Comparison of ENCODE assay signal across 9 cellular contexts in the genomic region with DNA sequence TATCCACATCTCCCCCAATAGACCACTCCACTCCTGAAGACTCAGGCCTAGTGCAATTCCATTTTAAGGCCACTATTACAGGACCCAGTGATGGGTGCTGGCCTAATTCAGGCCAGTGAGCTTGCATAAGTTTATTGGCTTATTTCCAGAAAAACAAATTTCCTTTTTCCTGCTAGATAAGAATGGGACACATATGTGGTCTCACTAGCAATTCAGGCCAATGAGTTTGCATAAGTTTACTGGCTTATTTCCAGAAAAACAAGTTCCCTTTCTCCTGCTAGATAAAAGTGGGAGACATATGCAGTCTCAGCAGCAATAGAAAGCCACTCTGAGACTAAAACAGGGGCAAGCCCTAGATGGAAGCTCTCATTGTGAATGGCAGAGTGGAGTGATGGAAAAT. TPM values are rescaled to one million over a fixed set of nuclear protein-coding genes. Genes with fewer than 3 reads are reported as not detected.
DNase-seq lines count a peak whose midpoint lies in the region; ATAC-seq, FAIRE-seq and TF ChIP-seq lines count a peak whose summit lies in the region.
"Had no signal": no experiment of that assay in that cellular context is flagged by ENCODE, and none has a peak within 500 bp of the region (broad histone marks: within the 10 kb centered on the region; RNA-seq: fewer than 3 reads in every experiment).

No MANE protein-coding gene starts in this region.

- DNase-seq in NCI-H1048 (lab: John Stamatoyannopoulos, UW), result peak; percentile 14
- peak; percentile 89 to 97 for DNase-seq in cardiac fibroblast (ENCODE audit: low read depth in 2 of 2)
- DNase-seq in kidney, result no peak
- no peak for DNase-seq in transverse colon
- no peak for DNase-seq in NCI-H1436 treated with DMSO at 0.1 percent for 48 hours (lab: John Stamatoyannopoulos, UW)
- DNase-seq in OCI-LY7 (ENCODE audit: low spot score), result no peak
- DNase-seq: activated T-cell treated with anti-CD3 and anti-CD28 coated beads, Interleukin-2, amount 50 U/mL, for 24 hours; NCI-H1930 had no signal

- H3K36me3 ChIP-seq in kidney (ENCODE audit: control insufficient read depth in 1 of 2, insufficient read depth in 2 of 2, low read length in 2 of 2), result no peaks in the 10 kb centered on the region
- no peaks in the 10 kb centered on the region for H3K36me3 ChIP-seq in transverse colon
- H3K36me3 ChIP-seq in OCI-LY7 (ENCODE audit: insufficient read depth, low read length), result no peaks in the 10 kb centered on the region

- H2AFZ ChIP-seq in OCI-LY7 (ENCODE audit: low read length), result no peak overlapping the region

- CTCF ChIA-PET in OCI-LY7 (lab: Charles Lee; ENCODE audit: unreplicated experiment), result no interaction called here

- H3K9me3 ChIP-seq in kidney (ENCODE audit: control insufficient read depth in 1 of 2, low read length in 2 of 2), result no peaks in the 10 kb centered on the region
- no peaks in the 10 kb centered on the region for H3K9me3 ChIP-seq in transverse colon
- H3K9me3 ChIP-seq in OCI-LY7 (ENCODE audit: low read length), result no peaks in the 10 kb centered on the region

- in situ Hi-C loops in transverse colon (cut with MboI; ENCODE audit: low pct_ligation_motif_present in 1 of 4, low pct_unique_long_range_greater_than_20kb in 1 of 4, low sequenced_read_pairs in 3 of 4), result loop anchor here in 1 of 4 donors (10.0 kb wide), 1 partner anchor 572 kb away; no protein-coding TSS in a partner anchor

- H3K79me2 ChIP-seq in OCI-LY7 (ENCODE audit: insufficient read depth, low read depth, low read length), result no peaks in the 10 kb centered on the region

- ATAC-seq in HG03280 (IDR thresholded peaks at IDR 0.05; ENCODE audit: unreplicated experiment), result no peak

- H3K4me3 ChIP-seq in cardiac fibroblast (replicated peaks in 1 of 2; ENCODE audit: low read depth in 2 of 2, low read length in 2 of 2) (no peak overlapping the region), kidney (ENCODE audit: low read length in 2 of 2) (no peak overlapping the region), transverse colon (no peak overlapping the region), OCI-LY7 (ENCODE audit: low read depth, low read length, poor library complexity, severe bottlenecking) (no peak overlapping the region)

- H3K27ac ChIP-seq in kidney (ENCODE audit: low read depth in 2 of 2, low read length in 2 of 2) (peak overlapping the region; percentile 26 to 75), transverse colon (peak overlapping the region; percentile 69 to 81 (median 74)), OCI-LY7 (ENCODE audit: low read depth, low read length, poor library complexity, severe bottlenecking) (no peak overlapping the region)

- H3K27me3 ChIP-seq in transverse colon, result no peaks in the 10 kb centered on the region

- no peak for TF ChIP-seq EP300 in transverse colon (IDR thresholded peaks at IDR 0.05; ENCODE audit: low read depth)

- H3K4me2 ChIP-seq in OCI-LY7 (ENCODE audit: low read length), result no peak overlapping the region

- no peak for FAIRE-seq in kidney (lab: Jason Lieb, UNC)

- POLR2A ChIA-PET in OCI-LY7 (lab: Charles Lee), result interaction anchor here (0.6 to 0.9 kb wide), 2 partner anchors 50 to 126 kb away, joined by 3 to 4 read pairs; no protein-coding TSS in a partner anchor

- H3K9ac ChIP-seq in kidney (ENCODE audit: low read length in 2 of 2), result no peak overlapping the region

- BruUV-seq in OCI-LY7 (replicated peaks; lab: Mats Ljungman, UMichigan), result no TSS peak

- H4K20me1 ChIP-seq in OCI-LY7 (ENCODE audit: insufficient read depth, low read length), result no peaks in the 10 kb centered on the region

- H3K4me1 ChIP-seq in kidney (ENCODE audit: control insufficient read depth in 1 of 2, insufficient read depth in 1 of 2, low read depth in 1 of 2, low read length in 2 of 2), result peaks cover 23 to 39% of the 10 kb centered on the region in 2 donors
- H3K4me1 ChIP-seq in transverse colon, result peaks cover 14 to 58% (median 39%) of the 10 kb centered on the region in 4 donors
- H3K4me1 ChIP-seq in OCI-LY7 (ENCODE audit: insufficient read depth, low read length, poor library complexity, severe bottlenecking), result peaks cover 8% of the 10 kb centered on the region

- H3K9me2 ChIP-seq in OCI-LY7 (ENCODE audit: insufficient read depth, low read length), result no peaks in the 10 kb centered on the region

- intact Hi-C loops in kidney (cut with DNase I) (no loop called here), transverse colon (cut with DNase I; ENCODE audit: low total_unique reads) (no loop called here), OCI-LY7 (cut with micrococcal nuclease; ENCODE audit: unreplicated experiment) (no loop called here)

- no peak for TF ChIP-seq CTCF in cardiac fibroblast (IDR thresholded peaks at IDR 0.05; ENCODE audit: low read depth, low read length)
- TF ChIP-seq CTCF in kidney (IDR thresholded peaks at IDR 0.05; ENCODE audit: borderline replicate concordance, extremely low read depth, insufficient read depth), result no peak
- TF ChIP-seq CTCF in transverse colon (IDR thresholded peaks at IDR 0.05), result no peak
- TF ChIP-seq CTCF in OCI-LY7 (conservative IDR thresholded peaks at IDR 0.05; ENCODE audit: low read length), result no peak

- TF ChIP-seq POLR2A in transverse colon (IDR thresholded peaks at IDR 0.05), result no peak

RNA-seq across cellular contexts. Expression of a gene that starts 22.4 kb away (rescaled TPM):
- total RNA-seq in kidney, result 14.4 TPM
- 80.9 TPM for polyA plus RNA-seq in kidney (ENCODE audit: insufficient read depth, low read depth, low replicate concordance)
- total RNA-seq in transverse colon, result 100 to 1,000 TPM in 3 of 4 donors, 10 to 100 TPM in 1; 51.9 to 235 (median 157) TPM
- 4.9 and 5.9 TPM in 2 replicates for total RNA-seq in OCI-LY7 (2014; rRNA removed; shearing (Covaris generic))
- 0.20 and 0.46 TPM in 2 replicates for total RNA-seq in OCI-LY7 (2022)

RNA-seq across cellular contexts. Expression of a gene that starts 33.2 kb away (rescaled TPM):
- total RNA-seq in kidney (55.4 TPM), transverse colon (10 to 100 TPM; 46.4 to 71.0 (median 54.8) TPM), OCI-LY7 (2022) (12.9 and 15.2 TPM in 2 replicates)
- 13.1 TPM for polyA plus RNA-seq in kidney (ENCODE audit: insufficient read depth, low read depth, low replicate concordance)
- total RNA-seq in OCI-LY7 (2014; rRNA removed; shearing (Covaris generic)), result 12.4 and 14.3 TPM in 2 replicates

Comparison
In these comparisons a context has a peak if more than half of its experiments do, and no peak if none do; other contexts are left out.
1. DNase-seq: peak in NCI-H1048 (single experiment) and cardiac fibroblast (2 of 2); none in kidney (single experiment), transverse colon (single experiment), NCI-H1436 treated with DMSO at 0.1 percent for 48 hours (single experiment) and OCI-LY7 (single experiment).